Comparison of ENCODE assay signal across 8 cellular contexts in the genomic region with DNA sequence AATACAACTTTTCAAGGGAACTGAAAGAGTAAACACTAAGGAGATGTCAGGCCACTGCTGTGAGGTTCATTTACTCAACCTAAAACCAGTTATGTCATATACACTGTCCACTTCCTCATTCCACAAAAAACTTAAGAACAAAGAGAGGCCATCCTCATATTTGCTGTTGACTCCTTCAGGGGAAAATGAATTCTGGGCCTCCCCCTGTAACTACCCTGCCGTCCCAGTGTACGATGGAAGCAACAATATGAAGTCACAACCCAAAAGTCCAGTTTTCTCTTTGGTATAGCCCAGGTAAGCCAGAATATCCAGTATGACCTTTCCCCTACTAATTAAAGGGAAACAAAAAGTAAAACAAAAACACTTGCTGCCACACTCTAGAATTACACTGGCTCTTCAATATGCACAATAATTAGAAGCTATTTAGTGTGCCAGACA. TPM values are rescaled to one million over a fixed set of nuclear protein-coding genes. Genes with fewer than 3 reads are reported as not detected.
A peak's percentile ranks its signal among the peaks of the same experiment; 100 is the strongest.
DNase-seq lines count a peak whose midpoint lies in the region; ATAC-seq and TF ChIP-seq lines count a peak whose summit lies in the region.

No MANE protein-coding gene starts in this region.

- DNase-seq in Kasumi-1 (lab: John Stamatoyannopoulos, UW) (peak; percentile 46 to 72), dermis blood vessel endothelial cell (peak; percentile 19), progenitor cell of endocrine pancreas (ENCODE audit: low spot score, unreplicated experiment) (no peak), NCI-H748 treated with DMSO at 0.1 percent for 48 hours (lab: John Stamatoyannopoulos, UW) (no peak), AG08396 (ENCODE audit: low spot score) (no peak)
- DNase-seq in stimulated activated naive CD4-positive, alpha-beta T cell treated with Interleukin-2 at 50 U/mL for 16 hours (lab: John Stamatoyannopoulos, UW), result no peak

- H3K9me3 Mint-ChIP-seq in progenitor cell of endocrine pancreas (ENCODE audit: low read depth), result no peaks in the 10 kb centered on the region

- ATAC-seq in GM18498 (IDR thresholded peaks at IDR 0.05; ENCODE audit: unreplicated experiment) (peak; percentile 90), GM21619 (IDR thresholded peaks at IDR 0.05; ENCODE audit: unreplicated experiment) (peak; percentile 84)

- no peak for TF ChIP-seq CTCF in progenitor cell of endocrine pancreas (IDR thresholded peaks at IDR 0.05; ENCODE audit: unreplicated experiment)

- H3K27ac Mint-ChIP-seq in progenitor cell of endocrine pancreas, result peak overlapping the region; percentile 86

- H3K36me3 Mint-ChIP-seq in progenitor cell of endocrine pancreas (ENCODE audit: insufficient read depth), result peaks cover 12% of the 10 kb centered on the region

- H3K4me3 Mint-ChIP-seq in progenitor cell of endocrine pancreas (ENCODE audit: low read depth), result no peak overlapping the region

- peaks cover 6% of the 10 kb centered on the region for H3K4me1 Mint-ChIP-seq in progenitor cell of endocrine pancreas (ENCODE audit: low read depth)

- no peaks in the 10 kb centered on the region for H3K27me3 Mint-ChIP-seq in progenitor cell of endocrine pancreas

RNA-seq across cellular contexts. Expression of gene CEP152, which starts 16.2 kb away (rescaled TPM):
- total RNA-seq in dermis blood vessel endothelial cell (3.6 and 8.4 TPM in 2 replicates), progenitor cell of endocrine pancreas (8.4 and 9.5 TPM in 2 replicates)

Comparison
In these comparisons a context has a peak if more than half of its experiments do, and no peak if none do; other contexts are left out.
1. DNase-seq: peak in Kasumi-1 (2 of 2) and dermis blood vessel endothelial cell (single experiment); none in progenitor cell of endocrine pancreas (single experiment), NCI-H748 treated with DMSO at 0.1 percent for 48 hours (single experiment), AG08396 (single experiment) and stimulated activated naive CD4-positive, alpha-beta T cell treated with Interleukin-2 at 50 U/mL for 16 hours (single experiment).